In the genomic region with DNA sequence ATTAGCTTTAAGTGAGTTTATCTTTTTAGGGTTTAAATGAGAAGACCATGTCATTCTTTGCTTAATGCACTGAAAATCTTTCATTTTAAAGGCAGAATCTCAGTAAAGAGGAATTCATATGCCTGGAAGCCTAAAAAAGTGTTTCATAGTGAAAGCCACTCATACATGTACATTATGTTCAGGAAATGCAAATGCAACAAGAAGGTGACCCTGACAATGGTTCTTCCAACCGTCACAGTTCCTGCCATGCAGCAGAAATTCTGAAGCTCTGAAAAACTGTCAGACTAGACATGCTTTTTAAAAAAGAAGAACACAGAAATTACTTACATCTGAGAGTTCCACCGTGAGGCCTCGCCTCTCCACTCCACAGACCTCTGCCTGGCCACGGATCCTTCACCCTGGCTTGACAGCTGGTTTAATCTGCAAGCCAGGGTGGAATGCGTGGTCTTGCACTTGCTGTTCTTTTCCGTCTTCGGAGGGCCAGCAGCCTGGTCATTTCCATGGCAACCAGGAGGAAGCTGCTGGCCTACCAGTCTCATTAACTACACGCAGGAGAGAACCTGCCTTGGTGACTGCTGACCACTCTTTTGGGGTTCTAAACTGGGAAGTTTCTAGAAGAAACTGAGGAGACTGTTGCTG, we compare ENCODE assay signal across 16 cellular contexts. TPM values are rescaled to one million over a fixed set of nuclear protein-coding genes. Genes with fewer than 3 reads are reported as not detected.
DNase-seq lines count a peak whose midpoint lies in the region; ATAC-seq and TF ChIP-seq lines count a peak whose summit lies in the region.
"Had no signal": no experiment of that assay in that cellular context is flagged by ENCODE, and none has a peak within 500 bp of the region (broad histone marks: within the 10 kb centered on the region; RNA-seq: fewer than 3 reads in every experiment).

No MANE protein-coding gene starts in this region.

- intact Hi-C loops in IMR-90 (cut with micrococcal nuclease): no loop called here

- H3K18ac ChIP-seq in IMR-90 (ENCODE audit: low read depth, low read length): no peak overlapping the region

- H3K4me3 ChIP-seq in IMR-90 (ENCODE audit: insufficient read depth, low read depth, low read length): no peak overlapping the region
- H3K4me3 ChIP-seq: heart left ventricle, left lung had no signal

- dilution Hi-C loops in IMR-90 (cut with HindIII; ENCODE audit: low sequenced_read_pairs, unreplicated experiment): no loop called here

- H3K9me3 ChIP-seq in IMR-90 (ENCODE audit: control insufficient read depth, insufficient read depth, low read length): peaks cover 2% of the 10 kb centered on the region; the same call in 1 of the 2 replicates
- H3K9me3 ChIP-seq: Caco-2 had no signal

- no peak overlapping the region for H3K27ac ChIP-seq in IMR-90 (ENCODE audit: insufficient read depth, low read length)
- H3K27ac ChIP-seq: heart left ventricle, left lung, VCaP had no signal

- no peak overlapping the region for H3K4me2 ChIP-seq in IMR-90 (ENCODE audit: low read depth, low read length)

- no peak overlapping the region for H2AK9ac ChIP-seq in IMR-90 (replicated peaks; ENCODE audit: low read depth, low read length, poor library complexity)

- no peak overlapping the region for H4K91ac ChIP-seq in IMR-90 (ENCODE audit: insufficient read depth, low read depth, low read length)

- no peak overlapping the region for H4K5ac ChIP-seq in IMR-90 (ENCODE audit: low read depth, low read length)

- H2BK15ac ChIP-seq in IMR-90 (ENCODE audit: low read depth, low read length): no peak overlapping the region

- DNase-seq in GM10266 (ENCODE audit: extremely low spot score): peak; percentile 17
- DNase-seq in IMR-90: no peak
- peak; percentile 32 for DNase-seq in dermis blood vessel endothelial cell
- DNase-seq in left lobe of liver (ENCODE audit: low spot score): no peak
- DNase-seq: activated effector memory CD4-positive, alpha-beta T cell treated with anti-CD3 and anti-CD28 coated beads, Interleukin-2, amount 50 U/mL, for 16 hours; Caco-2; left lung; NCI-H187 treated with DMSO at 0.1 percent for 48 hours; stimulated activated CD4-positive, alpha-beta T cell treated with anti-CD3 and anti-CD28 coated beads, Interleukin-2, amount 100 ng/mL, for 24 hours had no signal

- H4K20me1 ChIP-seq in IMR-90 (ENCODE audit: insufficient read depth, low read length): no peaks in the 10 kb centered on the region

- no peaks in the 10 kb centered on the region for H3K36me3 ChIP-seq in IMR-90 (ENCODE audit: control insufficient read depth, insufficient read depth, low read length)
- H3K36me3 ChIP-seq: heart left ventricle, left lung had no signal

- WGBS in IMR-90 (ENCODE audit: extremely low coverage in 2 of 2, insufficient read length in 1 of 2), 2 experiments: 29% methylated on average over 4 of the region's 8 CpGs; no CpG with 5 or more reads in 1 of the 2 experiments

- no TSS peak for BruUV-seq in IMR-90 (replicated peaks; lab: Mats Ljungman, UMichigan)

- no peaks in the 10 kb centered on the region; the same call in 1 of the 2 replicates for H3K9me1 ChIP-seq in IMR-90 (ENCODE audit: insufficient read depth, low read length)

- no peaks in the 10 kb centered on the region; the same call in 1 of the 2 replicates for H3K4me1 ChIP-seq in IMR-90 (ENCODE audit: control insufficient read depth, insufficient read depth, low read length)

- no peak overlapping the region for H3K23ac ChIP-seq in IMR-90 (ENCODE audit: low read depth, low read length)

- in situ Hi-C loops in IMR-90 (cut with MboI; ENCODE audit: low sequenced_read_pairs): no loop called here

- no peak overlapping the region for H4K8ac ChIP-seq in IMR-90 (ENCODE audit: low read depth in 2 of 2, low read length in 2 of 2)

- no peak overlapping the region for H3K14ac ChIP-seq in IMR-90 (replicated peaks; ENCODE audit: low read depth, low read length)

- peaks cover 3% of the 10 kb centered on the region for H3K9me3 Mint-ChIP-seq in nephron

- ATAC-seq in IMR-90 (ENCODE audit: low read depth) (no peak), HG03354 (IDR thresholded peaks at IDR 0.05; ENCODE audit: poor library complexity, severe bottlenecking, unreplicated experiment) (no peak), HG03442 (IDR thresholded peaks at IDR 0.05; ENCODE audit: unreplicated experiment) (no peak), left lobe of liver (no peak), GM18870 (IDR thresholded peaks at IDR 0.05; ENCODE audit: unreplicated experiment) (no peak)
- ATAC-seq: left lung, Panc1 had no signal

- H3K27me3 ChIP-seq in IMR-90 (ENCODE audit: control insufficient read depth, insufficient read depth, low read length): no peaks in the 10 kb centered on the region
- H3K27me3 ChIP-seq: heart left ventricle, left lung had no signal

- no peak overlapping the region for H3K9ac ChIP-seq in IMR-90 (ENCODE audit: low read depth, low read length)

- H2AK5ac ChIP-seq in IMR-90 (ENCODE audit: low read depth, low read length): no peak overlapping the region

- no peak for TF ChIP-seq RAD21 in IMR-90 (IDR thresholded peaks at IDR 0.05; ENCODE audit: low read length)

- H2BK5ac ChIP-seq in IMR-90 (ENCODE audit: low read depth, low read length, poor library complexity, severe bottlenecking): no peak overlapping the region

- H3K27ac Mint-ChIP-seq in nephron: peak overlapping the region; percentile 80 to 96 (median 81)

- no peaks in the 10 kb centered on the region for H3K79me1 ChIP-seq in IMR-90 (ENCODE audit: low read depth in 1 of 2, low read length in 2 of 2)

- no peak overlapping the region for H2BK20ac ChIP-seq in IMR-90 (ENCODE audit: low read depth, low read length)

- peak overlapping the region; percentile 48 to 60 (median 49) for H3K4me3 Mint-ChIP-seq in nephron

- TF ChIP-seq CTCF in GM10266 (IDR thresholded peaks at IDR 0.05; ENCODE audit: control insufficient read depth, insufficient read depth, low read depth, missing control alignments) (no peak), IMR-90 (conservative IDR thresholded peaks at IDR 0.05; ENCODE audit: low read depth, low read length) (no peak), nephron (IDR thresholded peaks at IDR 0.05; ENCODE audit: unreplicated experiment in 3 of 3) (no peak)

- H2BK120ac ChIP-seq in IMR-90 (ENCODE audit: low read depth, low read length): no peak overlapping the region

- no peak overlapping the region for H3K56ac ChIP-seq in IMR-90 (ENCODE audit: extremely low read depth, insufficient read depth, low read length)

- H3K36me3 Mint-ChIP-seq in nephron (ENCODE audit: low read depth): no peaks in the 10 kb centered on the region

- CTCF ChIA-PET in IMR-90 (lab: Yijun Ruan, JAX): no interaction called here

- no peak for TF ChIP-seq POLR2A in IMR-90 (IDR thresholded peaks at IDR 0.05; ENCODE audit: low read depth, low read length)

- no peak overlapping the region for H3K4ac ChIP-seq in IMR-90 (ENCODE audit: low read depth, low read length)

- peak overlapping the region; percentile 46 for H2AFZ ChIP-seq in IMR-90 (replicated peaks; ENCODE audit: low read length, poor library complexity)

- H3K27me3 Mint-ChIP-seq in nephron (ENCODE audit: low read depth): no peaks in the 10 kb centered on the region

- POLR2A ChIA-PET in IMR-90 (lab: Charles Lee; ENCODE audit: unreplicated experiment): no interaction called here

- H3K4me1 Mint-ChIP-seq in nephron: peaks cover 46% of the 10 kb centered on the region

TF ChIP-seq in IMR-90, 13 proteins besides CTCF, POLR2A, EP300 and RAD21:
- no peak for TF ChIP-seq MAZ (IDR thresholded peaks at IDR 0.05; ENCODE audit: borderline replicate concordance, low read depth, low read length)
- no peak for TF ChIP-seq SMC3 (IDR thresholded peaks at IDR 0.05; ENCODE audit: low read depth, low read length)
- TF ChIP-seq USF2 (IDR thresholded peaks at IDR 0.05; ENCODE audit: low read depth, low read length): no peak
- no peak for TF ChIP-seq CEBPB (IDR thresholded peaks at IDR 0.05; ENCODE audit: low read depth, low read length)
- TF ChIP-seq BHLHE40 (IDR thresholded peaks at IDR 0.05; ENCODE audit: low read depth, low read length): no peak
- TF ChIP-seq CHD1 (IDR thresholded peaks at IDR 0.05; ENCODE audit: low read depth, low read length): no peak

RNA-seq across cellular contexts. Expression of gene PAXBP1, which starts 41.8 kb away (rescaled TPM):
- total RNA-seq in IMR-90 (2012; rRNA removed) (14.2 and 24.7 TPM in 2 replicates), dermis blood vessel endothelial cell (24.4 and 36.2 TPM in 2 replicates), left lobe of liver (13.6 TPM)
- 10.5 and 13.5 TPM in 2 replicates for polyA plus RNA-seq in IMR-90 (2012; rRNA removed)
- 0.62 and 0.92 TPM in 2 replicates for polyA plus RNA-seq in IMR-90 (2012; cell fraction: cytosol; rRNA removed)
- 13.7 and 66.6 TPM in 2 replicates for polyA plus RNA-seq in IMR-90 (2012; cell fraction: nucleus; rRNA removed; ENCODE audit: low replicate concordance)

Comparison
In these comparisons a context has a peak if more than half of its experiments do, and no peak if none do; other contexts are left out.
1. DNase-seq: peak in GM10266 (single experiment) and dermis blood vessel endothelial cell (single experiment); none in IMR-90 (single experiment) and left lobe of liver (single experiment).